In genomic region chr4:87049508-87049907, GRCh38 we compare ENCODE assay signal across 16 cellular contexts.
DNase-seq lines count a peak whose midpoint lies in the region; ATAC-seq and TF ChIP-seq lines count a peak whose summit lies in the region.
"Had no signal": no experiment of that assay in that cellular context is flagged by ENCODE, and none has a peak within 500 bp of the region (broad histone marks: within the 10 kb centered on the region; RNA-seq: fewer than 3 reads in every experiment).

No MANE protein-coding gene starts in this region.

- H3K4me3 ChIP-seq in heart right ventricle (no peak overlapping the region), thyroid gland (replicated peaks in 1 of 3) (no peak overlapping the region), upper lobe of right lung (no peak overlapping the region)
- H3K4me3 ChIP-seq: stomach had no signal

- TF ChIP-seq POLR2A in thyroid gland (IDR thresholded peaks at IDR 0.05): no peak

- H3K4me1 Mint-ChIP-seq in activated T-helper 2 cell treated with anti-CD3 and anti-CD28 coated beads, Interferon-gamma antibody, Interleukin-2, Interleukin-4, amounts not matched to agents 10 μg/mL and 5 μg/mL and 100 μg/mL, durations not matched to agents 14 hours and 24 hours and 36 hours (ENCODE audit: low read depth): peaks cover 45% of the 10 kb centered on the region
- peaks cover 50 to 53% (median 51%) of the 10 kb centered on the region in 3 donors for H3K4me1 Mint-ChIP-seq in naive B cell

- no peaks in the 10 kb centered on the region for H3K9me3 Mint-ChIP-seq in activated T-helper 2 cell treated with anti-CD3 and anti-CD28 coated beads, Interferon-gamma antibody, Interleukin-2, Interleukin-4, amounts not matched to agents 10 μg/mL and 5 μg/mL and 100 μg/mL, durations not matched to agents 14 hours and 24 hours and 36 hours
- H3K9me3 Mint-ChIP-seq in naive B cell: no peaks in the 10 kb centered on the region
- H3K9me3 Mint-ChIP-seq: WTC11 had no signal

- H3K27me3 Mint-ChIP-seq in activated T-helper 2 cell treated with anti-CD3 and anti-CD28 coated beads, Interferon-gamma antibody, Interleukin-2, Interleukin-4, amounts not matched to agents 10 μg/mL and 5 μg/mL and 100 μg/mL, durations not matched to agents 14 hours and 24 hours and 36 hours (ENCODE audit: low read depth): no peaks in the 10 kb centered on the region
- H3K27me3 Mint-ChIP-seq in naive B cell: no peaks in the 10 kb centered on the region

- no peak overlapping the region for H3K4me3 Mint-ChIP-seq in activated T-helper 2 cell treated with anti-CD3 and anti-CD28 coated beads, Interferon-gamma antibody, Interleukin-2, Interleukin-4, amounts not matched to agents 10 μg/mL and 5 μg/mL and 100 μg/mL, durations not matched to agents 14 hours and 24 hours and 36 hours (ENCODE audit: low read depth)
- H3K4me3 Mint-ChIP-seq in naive B cell: no peak overlapping the region
- H3K4me3 Mint-ChIP-seq: WTC11 had no signal

- TF ChIP-seq CTCF in heart right ventricle (IDR thresholded peaks at IDR 0.05) (no peak), thyroid gland (IDR thresholded peaks at IDR 0.05) (no peak), upper lobe of right lung (IDR thresholded peaks at IDR 0.05) (no peak)

- H3K27ac ChIP-seq in heart right ventricle (peak overlapping the region in 7 of 10 donors; percentile 53 to 79 (median 70)), thyroid gland (peak overlapping the region; percentile 5 to 87 (median 28)), upper lobe of right lung (no peak overlapping the region)

- DNase-seq in heart right ventricle (no peak), Right ventricle myocardium superior (no peak), naive B cell (no peak), thyroid gland (no peak), upper lobe of right lung (no peak), dermis blood vessel endothelial cell (no peak)
- no peak for DNase-seq in activated T-helper 2 cell treated with anti-CD3 and anti-CD28 coated beads, Interferon-gamma antibody, Interleukin-2, Interleukin-4, amounts not matched to agents 10 μg/mL and 5 μg/mL and 100 μg/mL, durations not matched to agents 14 hours and 24 hours and 36 hours (ENCODE audit: low spot score)
- DNase-seq: activated CD8-positive, alpha-beta memory T cell treated with anti-CD3 and anti-CD28 coated beads for 24 hours; activated effector memory CD4-positive, alpha-beta T cell treated with Interleukin-2 at 50 U/mL for 16 hours; GOT3; kidney glomerular epithelial cell; occipital lobe; stimulated activated CD4-positive, alpha-beta T cell treated with anti-CD3 and anti-CD28 coated beads, Interleukin-1b, Interleukin-23, amount 100 ng/mL, for 48 hours; stomach had no signal

- H3K27ac Mint-ChIP-seq in activated T-helper 2 cell treated with anti-CD3 and anti-CD28 coated beads, Interferon-gamma antibody, Interleukin-2, Interleukin-4, amounts not matched to agents 10 μg/mL and 5 μg/mL and 100 μg/mL, durations not matched to agents 14 hours and 24 hours and 36 hours: peak overlapping the region; percentile 22
- H3K27ac Mint-ChIP-seq in naive B cell: peak overlapping the region in 4 of 6 donors; percentile 34 to 90 (median 50)
- H3K27ac Mint-ChIP-seq: WTC11 had no signal

- H3K4me1 ChIP-seq in heart right ventricle (peaks cover 19 to 97% (median 81%) of the 10 kb centered on the region in 9 donors), thyroid gland (peaks cover 93 to 98% of the 10 kb centered on the region in 2 donors), upper lobe of right lung (peaks cover 40% of the 10 kb centered on the region)

- H3K27me3 ChIP-seq in heart right ventricle: no peaks in the 10 kb centered on the region
- no peaks in the 10 kb centered on the region for H3K27me3 ChIP-seq in thyroid gland
- H3K27me3 ChIP-seq in upper lobe of right lung: no peaks in the 10 kb centered on the region
- H3K27me3 ChIP-seq: stomach had no signal

- WGBS in heart right ventricle, 2 donors: 78 to 81% methylated on average over 9 of the region's 9 CpGs
- WGBS in thyroid gland, 2 donors: 85 to 93% methylated on average over 9 of the region's 9 CpGs

- H3K9me3 ChIP-seq in heart right ventricle (no peaks in the 10 kb centered on the region), thyroid gland (no peaks in the 10 kb centered on the region), upper lobe of right lung (no peaks in the 10 kb centered on the region)
- H3K9me3 ChIP-seq: stomach had no signal

- intact Hi-C loops in heart right ventricle (cut with DNase I): loop anchor here in 2 of 10 donors (5.0 kb wide), 1 partner anchor 42 kb away; no protein-coding TSS in a partner anchor
- intact Hi-C loops in Right ventricle myocardium superior (cut with DNase I): no loop called here
- intact Hi-C loops in activated T-helper 2 cell treated with anti-CD3 and anti-CD28 coated beads, Interferon-gamma antibody, Interleukin-2, Interleukin-4, amounts not matched to agents 10 μg/mL and 5 μg/mL and 100 μg/mL, durations not matched to agents 14 hours and 24 hours and 36 hours (cut with micrococcal nuclease): no loop called here
- intact Hi-C loops in thyroid gland (cut with DNase I): no loop called here
- intact Hi-C loops in upper lobe of right lung (cut with DNase I): no loop called here

- H3K36me3 Mint-ChIP-seq in activated T-helper 2 cell treated with anti-CD3 and anti-CD28 coated beads, Interferon-gamma antibody, Interleukin-2, Interleukin-4, amounts not matched to agents 10 μg/mL and 5 μg/mL and 100 μg/mL, durations not matched to agents 14 hours and 24 hours and 36 hours (ENCODE audit: low read depth): peaks cover 69% of the 10 kb centered on the region
- H3K36me3 Mint-ChIP-seq in naive B cell: peaks cover 16% of the 10 kb centered on the region in 2 donors

- H3K36me3 ChIP-seq in heart right ventricle: peaks cover 0 to 45% (median 10%) of the 10 kb centered on the region in 9 donors
- peaks cover 9 to 12% of the 10 kb centered on the region in 2 donors for H3K36me3 ChIP-seq in thyroid gland
- H3K36me3 ChIP-seq in upper lobe of right lung: peaks cover 18% of the 10 kb centered on the region

- ATAC-seq in heart right ventricle: no peak
- ATAC-seq in Right ventricle myocardium superior (ENCODE audit: poor library complexity): no peak
- ATAC-seq in naive B cell (ENCODE audit: low read depth in 2 of 2): no peak
- no peak for ATAC-seq in upper lobe of right lung
- no peak for ATAC-seq in HG02763 (IDR thresholded peaks at IDR 0.05; ENCODE audit: unreplicated experiment)
- ATAC-seq: WTC11 had no signal
